9 cellular contexts compared by ENCODE assay signal in the genomic region with DNA sequence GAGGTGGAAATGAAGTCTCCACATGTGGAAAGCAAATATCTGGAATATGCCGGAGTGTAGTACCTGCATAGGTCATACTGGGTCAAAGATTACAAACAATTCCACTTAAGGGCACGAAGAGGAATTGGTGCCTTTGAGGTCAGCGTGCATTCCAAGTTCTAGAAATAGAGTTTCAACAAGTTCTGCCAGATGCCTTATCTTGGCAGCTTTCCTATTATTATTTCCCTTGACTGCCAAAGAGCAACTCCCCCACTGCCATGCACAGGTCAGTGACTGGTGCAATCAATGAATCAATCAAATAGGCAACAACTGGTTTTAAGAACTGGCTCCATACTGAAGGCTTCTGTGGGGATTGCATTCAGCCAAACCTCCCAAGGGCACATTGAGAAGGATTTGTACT.
DNase-seq lines count a peak whose midpoint lies in the region; ATAC-seq and TF ChIP-seq lines count a peak whose summit lies in the region.
"Had no signal": no experiment of that assay in that cellular context is flagged by ENCODE, and none has a peak within 500 bp of the region (broad histone marks: within the 10 kb centered on the region; RNA-seq: fewer than 3 reads in every experiment).

No MANE protein-coding gene starts in this region.

- H3K27me3 ChIP-seq in adrenal gland: no peaks in the 10 kb centered on the region

- H3K36me3 ChIP-seq in adrenal gland (replicated peaks in 1 of 2): no peaks in the 10 kb centered on the region

- intact Hi-C loops in adrenal gland (cut with DNase I): no loop called here
- intact Hi-C loops in Right ventricle myocardium superior (cut with DNase I): no loop called here

- H3K4me3 ChIP-seq in adrenal gland: no peak overlapping the region

- H3K27ac ChIP-seq in adrenal gland: peak overlapping the region in 4 of 5 donors; percentile 50 to 71 (median 56)

- no peaks in the 10 kb centered on the region for H3K9me3 ChIP-seq in adrenal gland (replicated peaks in 1 of 3)

- DNase-seq in GM03348 (ENCODE audit: low spot score) (peak; percentile 52), adrenal gland (peak; percentile 19 to 79 (median 64)), Right ventricle myocardium superior (no peak), renal cortical epithelial cell (ENCODE audit: low read depth) (peak; percentile 80), NCI-H774 (lab: John Stamatoyannopoulos, UW) (no peak), NCI-H345 (lab: John Stamatoyannopoulos, UW) (no peak)
- DNase-seq: NCI-H69 had no signal

- no peak for TF ChIP-seq CTCF in adrenal gland (IDR thresholded peaks at IDR 0.05)

- no peak for TF ChIP-seq POLR2A in adrenal gland (IDR thresholded peaks at IDR 0.05)

- H3K4me1 ChIP-seq in adrenal gland (replicated peaks in 1 of 2): peaks cover 11 to 25% of the 10 kb centered on the region in 2 donors

- ATAC-seq in Right ventricle myocardium superior (ENCODE audit: poor library complexity) (peak; percentile 71), HG03159 (IDR thresholded peaks at IDR 0.05; ENCODE audit: unreplicated experiment) (no peak), HG02973 (IDR thresholded peaks at IDR 0.05; ENCODE audit: unreplicated experiment) (no peak)

- WGBS in adrenal gland, 4 donors: 13 to 23% (median 16%) methylated on average over 3 of the region's 3 CpGs

Comparison
In these comparisons a context has a peak if more than half of its experiments do, and no peak if none do; other contexts are left out.
1. DNase-seq: peak in GM03348 (single experiment), adrenal gland (7 of 7) and renal cortical epithelial cell (single experiment); none in Right ventricle myocardium superior (single experiment), NCI-H774 (single experiment) and NCI-H345 (single experiment).